In the genomic region with DNA sequence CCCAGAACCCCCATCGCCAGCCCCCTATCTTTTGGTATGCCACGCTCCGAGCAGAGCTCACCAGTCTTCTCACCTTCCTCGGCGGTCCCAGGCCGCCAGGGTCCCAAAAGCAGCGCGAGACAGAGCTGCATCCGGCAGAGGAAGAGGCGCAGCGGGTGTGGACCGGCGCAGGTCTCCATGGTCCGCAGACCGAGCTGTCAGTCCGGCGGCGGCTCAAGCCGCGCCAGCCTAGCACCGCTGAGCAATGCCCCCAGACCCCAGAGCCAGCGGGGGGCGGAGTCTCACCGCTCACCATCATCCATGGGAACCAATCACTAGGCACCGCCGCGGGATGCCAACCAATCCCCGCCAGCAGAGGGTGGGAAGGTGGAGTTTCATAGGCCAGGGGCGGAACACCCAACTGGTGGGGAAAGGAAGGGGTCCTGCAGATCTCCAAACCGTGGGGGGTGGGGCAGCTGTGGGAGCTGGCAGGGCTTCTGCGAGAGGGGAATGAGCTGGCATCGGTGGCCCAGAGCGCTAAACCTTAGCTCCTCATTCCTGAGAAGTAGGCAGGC, we compare ENCODE assay signal across 1 cellular context.
TF ChIP-seq lines count a peak whose summit lies in the region.

A gene (minus strand): TSS at position 233 of the 554 bp plus-strand sequence. CDS start 54 bp downstream, at position 179.

TF ChIP-seq in SK-N-SH, 30 proteins besides CTCF, POLR2A, EP300 and RAD21 (continued from another document):
- TF ChIP-seq, protein P1, sequence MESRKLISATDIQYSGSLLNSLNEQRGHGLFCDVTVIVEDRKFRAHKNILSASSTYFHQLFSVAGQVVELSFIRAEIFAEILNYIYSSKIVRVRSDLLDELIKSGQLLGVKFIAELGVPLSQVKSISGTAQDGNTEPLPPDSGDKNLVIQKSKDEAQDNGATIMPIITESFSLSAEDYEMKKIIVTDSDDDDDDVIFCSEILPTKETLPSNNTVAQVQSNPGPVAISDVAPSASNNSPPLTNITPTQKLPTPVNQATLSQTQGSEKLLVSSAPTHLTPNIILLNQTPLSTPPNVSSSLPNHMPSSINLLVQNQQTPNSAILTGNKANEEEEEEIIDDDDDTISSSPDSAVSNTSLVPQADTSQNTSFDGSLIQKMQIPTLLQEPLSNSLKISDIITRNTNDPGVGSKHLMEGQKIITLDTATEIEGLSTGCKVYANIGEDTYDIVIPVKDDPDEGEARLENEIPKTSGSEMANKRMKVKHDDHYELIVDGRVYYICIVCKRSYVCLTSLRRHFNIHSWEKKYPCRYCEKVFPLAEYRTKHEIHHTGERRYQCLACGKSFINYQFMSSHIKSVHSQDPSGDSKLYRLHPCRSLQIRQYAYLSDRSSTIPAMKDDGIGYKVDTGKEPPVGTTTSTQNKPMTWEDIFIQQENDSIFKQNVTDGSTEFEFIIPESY (IDR thresholded peaks at IDR 0.05; ENCODE audit: borderline replicate concordance, low read depth) = no peak
- TF ChIP-seq RXRA (IDR thresholded peaks at IDR 0.05; ENCODE audit: borderline replicate concordance, low read depth) = no peak
